1 cellular context compared by ENCODE assay signal in genomic region chr6:42229720-42230119, GRCh38.
TF ChIP-seq lines count a peak whose summit lies in the region.

No MANE protein-coding gene starts in this region.

TF ChIP-seq in HEK293, 187 proteins besides CTCF, POLR2A, EP300 and RAD21:
- TF ChIP-seq ZNF544 (tag by site-specific recombination; IDR thresholded peaks at IDR 0.05) (no peak), FEZF1 (tag by site-specific recombination; IDR thresholded peaks at IDR 0.05) (peak; percentile 41; the same call in 1 of the 2 replicates)
